ENCODE assay signal across 12 cellular contexts in genomic region chr13:76993473-76993872, GRCh38. TPM values are rescaled to one million over a fixed set of nuclear protein-coding genes. Genes with fewer than 3 reads are reported as not detected.
DNase-seq lines count a peak whose midpoint lies in the region; ATAC-seq, FAIRE-seq and TF ChIP-seq lines count a peak whose summit lies in the region.
"Had no signal": no experiment of that assay in that cellular context is flagged by ENCODE, and none has a peak within 500 bp of the region (broad histone marks: within the 10 kb centered on the region; RNA-seq: fewer than 3 reads in every experiment).

No MANE protein-coding gene starts in this region.

- no peak for TF ChIP-seq EP300 in neural cell (conservative IDR thresholded peaks at IDR 0.05; ENCODE audit: poor library complexity, severe bottlenecking)

- H3K27me3 ChIP-seq in CD4-positive, CD25-positive, alpha-beta regulatory T cell (ENCODE audit: control insufficient read depth, insufficient read depth, low read length): no peaks in the 10 kb centered on the region
- H3K27me3 ChIP-seq in Karpas-422 (ENCODE audit: low read length): no peaks in the 10 kb centered on the region
- H3K27me3 ChIP-seq in neural cell (ENCODE audit: insufficient read depth, low read depth, low read length): no peaks in the 10 kb centered on the region

- no peaks in the 10 kb centered on the region for H3K9me3 ChIP-seq in CD4-positive, CD25-positive, alpha-beta regulatory T cell (ENCODE audit: control insufficient read depth in 2 of 2, low read length in 2 of 2)
- H3K9me3 ChIP-seq in Karpas-422 (ENCODE audit: low read length): no peaks in the 10 kb centered on the region
- no peaks in the 10 kb centered on the region for H3K9me3 ChIP-seq in neural cell (ENCODE audit: low read length)

- TF ChIP-seq CTCF in choroid plexus epithelial cell (conservative IDR thresholded peaks at IDR 0.05; ENCODE audit: low read depth, low read length) (no peak), neural cell (IDR thresholded peaks at IDR 0.05; ENCODE audit: poor library complexity, severe bottlenecking) (no peak)

- TF ChIP-seq RAD21 in neural cell (conservative IDR thresholded peaks at IDR 0.05): no peak

- H3K4me3 ChIP-seq in CD4-positive, CD25-positive, alpha-beta regulatory T cell (ENCODE audit: low read depth, low read length): peak overlapping the region; percentile 99
- H3K4me3 ChIP-seq in Karpas-422 (ENCODE audit: low read length) (peak overlapping the region; percentile 95), choroid plexus epithelial cell (ENCODE audit: low read depth, low read length) (peak overlapping the region; percentile 6), neural cell (ENCODE audit: low read length) (peak overlapping the region; percentile 94)

- H3K4me2 ChIP-seq in Karpas-422 (ENCODE audit: low read depth, low read length, poor library complexity, severe bottlenecking): peak overlapping the region; percentile 94
- H3K4me2 ChIP-seq in neural cell (ENCODE audit: low read length): peak overlapping the region; percentile 66

- peaks cover 14 to 68% (median 43%) of the 10 kb centered on the region in 4 donors for H3K4me1 Mint-ChIP-seq in CD4-positive, CD25-positive, alpha-beta regulatory T cell

- peak overlapping the region; percentile 90 to 98 (median 95) for H3K4me3 Mint-ChIP-seq in CD4-positive, CD25-positive, alpha-beta regulatory T cell

- no peak for ATAC-seq in CD4-positive, CD25-positive, alpha-beta regulatory T cell (ENCODE audit: low read depth in 2 of 2)
- ATAC-seq in HG03521 (IDR thresholded peaks at IDR 0.05; ENCODE audit: unreplicated experiment) (no peak), HG03045 (IDR thresholded peaks at IDR 0.05; ENCODE audit: unreplicated experiment) (no peak)

- no peaks in the 10 kb centered on the region for H3K9me3 Mint-ChIP-seq in CD4-positive, CD25-positive, alpha-beta regulatory T cell

- H4K20me1 ChIP-seq in Karpas-422 (ENCODE audit: insufficient read depth, low read depth, low read length) (no peaks in the 10 kb centered on the region), neural cell (ENCODE audit: insufficient read depth) (no peaks in the 10 kb centered on the region)

- no peaks in the 10 kb centered on the region for H3F3A ChIP-seq in neural cell (ENCODE audit: insufficient read depth, low read length, poor library complexity, severe bottlenecking)

- H3K4me1 ChIP-seq in CD4-positive, CD25-positive, alpha-beta regulatory T cell (ENCODE audit: control insufficient read depth, insufficient read depth, low read length, poor library complexity, severe bottlenecking): peaks cover 28% of the 10 kb centered on the region
- H3K4me1 ChIP-seq in Karpas-422 (ENCODE audit: low read length): peaks cover 28% of the 10 kb centered on the region

- H3K9ac ChIP-seq in Karpas-422 (ENCODE audit: low read length): peak overlapping the region; percentile 92; the same call in 1 of the 2 replicates
- no peak overlapping the region for H3K9ac ChIP-seq in neural cell (ENCODE audit: low read length)

- H3K36me3 Mint-ChIP-seq in CD4-positive, CD25-positive, alpha-beta regulatory T cell: peaks cover 17% of the 10 kb centered on the region

- peak overlapping the region; percentile 98 to 100 (median 99) for H3K27ac Mint-ChIP-seq in CD4-positive, CD25-positive, alpha-beta regulatory T cell

- H3K9me2 ChIP-seq in Karpas-422 (replicated peaks; ENCODE audit: insufficient read depth, low read length) (no peaks in the 10 kb centered on the region), neural cell (ENCODE audit: insufficient read depth, low read length) (no peaks in the 10 kb centered on the region)

- H3K27ac ChIP-seq in CD4-positive, CD25-positive, alpha-beta regulatory T cell (ENCODE audit: insufficient read depth, low read length, poor library complexity, severe bottlenecking): peak overlapping the region; percentile 99
- H3K27ac ChIP-seq in Karpas-422 (ENCODE audit: low read length) (no peak overlapping the region), neural cell (ENCODE audit: low read length) (no peak overlapping the region)

- FAIRE-seq in GM19239 (lab: Jason Lieb, UNC): no peak

- H3K79me2 ChIP-seq in Karpas-422 (ENCODE audit: low read length): peaks cover 27% of the 10 kb centered on the region
- no peaks in the 10 kb centered on the region for H3K79me2 ChIP-seq in neural cell (replicated peaks; ENCODE audit: insufficient read depth, low read length)

- H3K36me3 ChIP-seq in CD4-positive, CD25-positive, alpha-beta regulatory T cell (ENCODE audit: control insufficient read depth, insufficient read depth, low read length): peaks cover 18% of the 10 kb centered on the region
- H3K36me3 ChIP-seq in Karpas-422 (ENCODE audit: insufficient read depth, low read length) (peaks cover 11% of the 10 kb centered on the region; the same call in 1 of the 2 replicates), neural cell (ENCODE audit: insufficient read depth, low read length) (no peaks in the 10 kb centered on the region)

- no peaks in the 10 kb centered on the region for H3K27me3 Mint-ChIP-seq in CD4-positive, CD25-positive, alpha-beta regulatory T cell

- no peak for DNase-seq in CD4-positive, CD25-positive, alpha-beta regulatory T cell
- DNase-seq in Karpas-422: no peak
- DNase-seq in choroid plexus epithelial cell (ENCODE audit: low read depth): no peak
- no peak for DNase-seq in medulla oblongata (ENCODE audit: extremely low spot score)
- no peak for DNase-seq in GM19239 (ENCODE audit: insufficient read length, low spot score)
- DNase-seq: DMS79, NCI-H446, posterior cingulate gyrus had no signal

- H2AFZ ChIP-seq in Karpas-422 (ENCODE audit: low read length) (no peak overlapping the region), neural cell (ENCODE audit: low read depth, low read length) (no peak overlapping the region)

TF ChIP-seq in neural cell, 6 proteins besides CTCF, POLR2A, EP300 and RAD21:
- TF ChIP-seq MXI1 (conservative IDR thresholded peaks at IDR 0.05; ENCODE audit: poor library complexity, severe bottlenecking) (no peak), POLR2AphosphoS5 (IDR thresholded peaks at IDR 0.05) (no peak), TAF1 (IDR thresholded peaks at IDR 0.05; ENCODE audit: low read depth) (no peak), REST (IDR thresholded peaks at IDR 0.05; ENCODE audit: borderline replicate concordance) (no peak), SMC3 (conservative IDR thresholded peaks at IDR 0.05; ENCODE audit: poor library complexity) (no peak), EZH2 (IDR thresholded peaks at IDR 0.05; ENCODE audit: borderline replicate concordance, insufficient read depth, low read length, poor library complexity, severe bottlenecking) (no peak)
TF ChIP-seq in neural cell: peak in this region for 0.

RNA-seq across cellular contexts. Expression of gene CLN5, which starts 1.6 kb away (rescaled TPM):
- total RNA-seq in CD4-positive, CD25-positive, alpha-beta regulatory T cell: 27.3 TPM
- polyA plus RNA-seq in CD4-positive, CD25-positive, alpha-beta regulatory T cell: 10 to 100 TPM; 36.9 to 45.5 (median 41.0) TPM
- total RNA-seq in Karpas-422 (2014; rRNA removed; shearing (Covaris generic); ENCODE audit: low replicate concordance): 11.8 and 18.7 TPM in 2 replicates
- polyA plus RNA-seq in neural cell: 25.9 and 28.5 TPM in 2 replicates
- 35.0 and 36.5 TPM in 2 replicates for polyA minus RNA-seq in neural cell

RNA-seq across cellular contexts. Expression of gene FBXL3, which starts 33.5 kb away (rescaled TPM):
- 89.0 TPM for total RNA-seq in CD4-positive, CD25-positive, alpha-beta regulatory T cell
- 10 to 100 TPM; 36.7 to 63.3 (median 48.5) TPM for polyA plus RNA-seq in CD4-positive, CD25-positive, alpha-beta regulatory T cell
- 49.0 and 56.8 TPM in 2 replicates for total RNA-seq in Karpas-422 (2014; rRNA removed; shearing (Covaris generic); ENCODE audit: low replicate concordance)
- 42.0 and 44.1 TPM in 2 replicates for polyA plus RNA-seq in neural cell
- polyA minus RNA-seq in neural cell: 92.0 and 101 TPM in 2 replicates

RNA-seq across cellular contexts. Expression of gene ACOD1, which starts 45.2 kb away (rescaled TPM):
- not detected for total RNA-seq in CD4-positive, CD25-positive, alpha-beta regulatory T cell
- polyA plus RNA-seq in CD4-positive, CD25-positive, alpha-beta regulatory T cell: not detected
- total RNA-seq in Karpas-422 (2014; rRNA removed; shearing (Covaris generic); ENCODE audit: low replicate concordance): not detected in 2 replicates
- not detected in 2 replicates for polyA plus RNA-seq in neural cell
- not detected in 2 replicates for polyA minus RNA-seq in neural cell
- total RNA-seq: HT-29 had no signal

Comparison
In these comparisons a context has a peak if more than half of its experiments do, and no peak if none do; other contexts are left out.
1. H3K4me3 ChIP-seq: peak in every context shown above with its lines; median percentile 99 in CD4-positive, CD25-positive, alpha-beta regulatory T cell; 95 in Karpas-422; 94 in neural cell; 6 in choroid plexus epithelial cell.